In the genomic region with DNA sequence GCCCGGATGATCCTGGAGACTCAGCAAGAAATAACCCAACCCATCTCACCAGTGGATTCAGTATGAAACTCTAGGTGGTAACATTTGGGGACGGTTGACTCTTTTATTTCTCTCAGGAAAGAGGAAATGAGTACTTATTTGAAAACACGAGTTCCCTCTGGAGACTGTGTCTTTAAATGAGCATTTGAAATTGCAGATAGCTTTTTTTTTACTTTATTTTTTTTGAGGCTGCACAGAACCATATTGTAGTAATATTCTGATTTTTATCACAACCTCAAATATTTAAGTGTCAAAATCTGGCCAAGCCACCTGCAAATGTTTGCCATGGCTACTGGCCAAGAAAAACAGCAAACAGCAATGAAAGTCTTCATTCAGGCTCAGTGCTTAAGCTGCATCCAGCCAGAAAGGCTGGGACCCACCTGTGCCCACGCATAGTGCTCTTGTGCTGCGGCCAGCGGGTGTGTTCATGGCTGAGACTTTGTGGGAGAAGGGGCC, we compare ENCODE assay signal across 10 cellular contexts.
DNase-seq lines count a peak whose midpoint lies in the region; ATAC-seq, FAIRE-seq and TF ChIP-seq lines count a peak whose summit lies in the region.
"Had no signal": no experiment of that assay in that cellular context is flagged by ENCODE, and none has a peak within 500 bp of the region (broad histone marks: within the 10 kb centered on the region; RNA-seq: fewer than 3 reads in every experiment).

No MANE protein-coding gene starts in this region.

- no peaks in the 10 kb centered on the region for H3K36me3 ChIP-seq in brain microvascular endothelial cell (replicated peaks)

- DNase-seq in GM12891 (ENCODE audit: insufficient read length, low spot score): no peak
- DNase-seq in NCI-H2081 treated with DMSO at 0.1 percent for 48 hours (lab: John Stamatoyannopoulos, UW): peak; percentile 75
- DNase-seq in brain microvascular endothelial cell: peak; percentile 68
- DNase-seq in non-pigmented ciliary epithelial cell (ENCODE audit: low read depth): peak; percentile 52
- no peak for DNase-seq in HPDE6-E6E7 (ENCODE audit: extremely low spot score)
- no peak for DNase-seq in SKM-1 (lab: John Stamatoyannopoulos, UW; ENCODE audit: unreplicated experiment)
- DNase-seq in GF-D8 (lab: John Stamatoyannopoulos, UW): no peak
- DNase-seq: activated CD8-positive, alpha-beta T cell treated with anti-CD3 and anti-CD28 coated beads for 36 hours had no signal

- no peak for ATAC-seq in HG03432 (IDR thresholded peaks at IDR 0.05; ENCODE audit: unreplicated experiment)
- ATAC-seq: activated CD8-positive, alpha-beta T cell treated with anti-CD3 and anti-CD28 coated beads for 36 hours had no signal

- in situ Hi-C loops in brain microvascular endothelial cell (cut with HindIII; ENCODE audit: low pct_ligation_motif_present, low sequenced_read_pairs): no loop called here

- no peak overlapping the region for H3K4me3 ChIP-seq in brain microvascular endothelial cell (ENCODE audit: low read depth, low read length)

- no peak for FAIRE-seq in GM12891 (lab: Jason Lieb, UNC)
- FAIRE-seq: endometrium had no signal

- no peak for TF ChIP-seq POLR2A in GM12891 (IDR thresholded peaks at IDR 0.05; ENCODE audit: low read depth, low read length)

- no peak overlapping the region for H3K27ac ChIP-seq in brain microvascular endothelial cell

- H3K27me3 ChIP-seq in brain microvascular endothelial cell (replicated peaks): no peaks in the 10 kb centered on the region

- no peak for TF ChIP-seq CTCF in brain microvascular endothelial cell (IDR thresholded peaks at IDR 0.05; ENCODE audit: low read depth, low read length, missing control alignments)

TF ChIP-seq in GM12891, 5 proteins besides CTCF, POLR2A, EP300 and RAD21:
- TF ChIP-seq TAF1 (IDR thresholded peaks at IDR 0.05; ENCODE audit: low read depth, low read length): 0 out of 2 replicates have a peak, but pooled peaks have one; percentile 4
- TF ChIP-seq POU2F2 (IDR thresholded peaks at IDR 0.05; ENCODE audit: low read depth, low read length): no peak
- TF ChIP-seq SPI1 (IDR thresholded peaks at IDR 0.05; ENCODE audit: low read depth, low read length): peak; percentile 88

Comparison
In these comparisons a context has a peak if more than half of its experiments do, and no peak if none do; other contexts are left out.
1. DNase-seq: peak in NCI-H2081 treated with DMSO at 0.1 percent for 48 hours (single experiment), brain microvascular endothelial cell (single experiment) and non-pigmented ciliary epithelial cell (single experiment); none in GM12891 (single experiment), HPDE6-E6E7 (single experiment), SKM-1 (single experiment) and GF-D8 (single experiment).